11 cellular contexts compared by ENCODE assay signal in genomic region chr6:146289816-146290588, GRCh38.
A peak's percentile ranks its signal among the peaks of the same experiment; 100 is the strongest.
DNase-seq lines count a peak whose midpoint lies in the region; ATAC-seq and TF ChIP-seq lines count a peak whose summit lies in the region.
"Had no signal": no experiment of that assay in that cellular context is flagged by ENCODE, and none has a peak within 500 bp of the region (broad histone marks: within the 10 kb centered on the region; RNA-seq: fewer than 3 reads in every experiment).

No MANE protein-coding gene starts in this region.

- H2AFZ ChIP-seq in SK-N-SH (ENCODE audit: low read depth), result peak overlapping the region; percentile 73

- H3K9me3 Mint-ChIP-seq in CD4-positive, alpha-beta memory T cell, result peaks cover 0 to 2% (median 0%) of the 10 kb centered on the region in 8 donors
- H3K9me3 Mint-ChIP-seq: activated B cell treated with CpG ODN at 0.5 μM for 24 hours had no signal

- no peak for TF ChIP-seq RAD21 in SK-N-SH (IDR thresholded peaks at IDR 0.05; ENCODE audit: low read length)

- peaks cover 5% of the 10 kb centered on the region for H3F3A ChIP-seq in SK-N-SH (replicated peaks; ENCODE audit: insufficient read depth)

- H3K36me3 Mint-ChIP-seq in CD4-positive, alpha-beta memory T cell, result no peaks in the 10 kb centered on the region

- H3K27ac Mint-ChIP-seq in CD4-positive, alpha-beta memory T cell, result no peak overlapping the region
- H3K27ac Mint-ChIP-seq: activated B cell treated with CpG ODN at 0.5 μM for 24 hours had no signal

- DNase-seq in NOMO-1 (lab: John Stamatoyannopoulos, UW; ENCODE audit: unreplicated experiment in 2 of 2) (peak; percentile 20 to 44), NOMO-1 treated with dmso at 0.1 percent for 144 hours (lab: John Stamatoyannopoulos, UW; ENCODE audit: unreplicated experiment) (no peak), SK-N-SH (no peak), foreskin fibroblast (peak; percentile 68 to 83), smooth muscle cell of the brain vasculature (ENCODE audit: low read depth, low spot score) (peak; percentile 39), cerebellar cortex (ENCODE audit: low spot score) (no peak)
- no peak for DNase-seq in CD4-positive, alpha-beta memory T cell
- DNase-seq: activated B cell treated with CpG ODN at 0.5 μM for 24 hours, colonic mucosa, NCI-H2227 treated with DMSO at 0.1 percent for 48 hours had no signal

- no peaks in the 10 kb centered on the region for H3K9me3 ChIP-seq in SK-N-SH
- no peaks in the 10 kb centered on the region for H3K9me3 ChIP-seq in CD4-positive, alpha-beta memory T cell (ENCODE audit: control insufficient read depth in 1 of 2, low read length in 2 of 2)
- H3K9me3 ChIP-seq: colonic mucosa had no signal

- peaks cover 0 to 2% of the 10 kb centered on the region in 2 donors for H3K27me3 Mint-ChIP-seq in CD4-positive, alpha-beta memory T cell
- H3K27me3 Mint-ChIP-seq: activated B cell treated with CpG ODN at 0.5 μM for 24 hours had no signal

- H3K4me2 ChIP-seq in SK-N-SH, result peak overlapping the region; percentile 4; the same call in 1 of the 2 replicates

- intact Hi-C loops in CD4-positive, alpha-beta memory T cell (cut with micrococcal nuclease), result no loop called here

- no peaks in the 10 kb centered on the region for H4K20me1 ChIP-seq in SK-N-SH (ENCODE audit: insufficient read depth)

- no peaks in the 10 kb centered on the region for H3K4me1 Mint-ChIP-seq in CD4-positive, alpha-beta memory T cell
- H3K4me1 Mint-ChIP-seq: activated B cell treated with CpG ODN at 0.5 μM for 24 hours had no signal

- peak overlapping the region; percentile 34 to 59; a peak in 3 of 4 replicates for H3K27ac ChIP-seq in SK-N-SH (ENCODE audit: low read depth in 2 of 2, low read length in 1 of 2)
- no peak overlapping the region for H3K27ac ChIP-seq in CD4-positive, alpha-beta memory T cell (ENCODE audit: low read depth, low read length)
- H3K27ac ChIP-seq: colonic mucosa had no signal

- H3K27me3 ChIP-seq in SK-N-SH (ENCODE audit: insufficient read depth), result no peaks in the 10 kb centered on the region
- H3K27me3 ChIP-seq in CD4-positive, alpha-beta memory T cell (ENCODE audit: insufficient read depth, low read length), result no peaks in the 10 kb centered on the region
- H3K27me3 ChIP-seq: colonic mucosa had no signal

- no peaks in the 10 kb centered on the region for H3K9me2 ChIP-seq in SK-N-SH

- CTCF ChIA-PET in SK-N-SH (lab: Yijun Ruan, JAX), result no interaction called here
- CTCF ChIA-PET in CD4-positive, alpha-beta memory T cell (lab: Charles Lee; ENCODE audit: partially characterized antibody), result no interaction called here

- no peaks in the 10 kb centered on the region; a peak in 1 of 4 replicates for H3K4me1 ChIP-seq in SK-N-SH (ENCODE audit: control insufficient read depth in 1 of 2, insufficient read depth in 2 of 2, low read depth in 1 of 2, low read length in 1 of 2)
- H3K4me1 ChIP-seq in CD4-positive, alpha-beta memory T cell (ENCODE audit: insufficient read depth, low read length), result no peaks in the 10 kb centered on the region
- H3K4me1 ChIP-seq: colonic mucosa had no signal

- H3K9ac ChIP-seq in SK-N-SH, result no peak overlapping the region

- 60% methylated on average over 5 of the region's 5 CpGs for WGBS in SK-N-SH (ENCODE audit: low lambda C conversion rate)

- H3K79me2 ChIP-seq in SK-N-SH (ENCODE audit: insufficient read depth), result no peaks in the 10 kb centered on the region

- TF ChIP-seq EP300 in SK-N-SH (IDR thresholded peaks at IDR 0.05; ENCODE audit: borderline replicate concordance in 1 of 2, low read depth in 1 of 2, low read length in 1 of 2), result no peak

- ATAC-seq in GM21737 (IDR thresholded peaks at IDR 0.05; ENCODE audit: unreplicated experiment), result no peak

- no peaks in the 10 kb centered on the region for H3K36me3 ChIP-seq in SK-N-SH (replicated peaks in 1 of 2; ENCODE audit: control insufficient read depth in 1 of 2, insufficient read depth in 2 of 2, low read length in 1 of 2)
- no peaks in the 10 kb centered on the region for H3K36me3 ChIP-seq in CD4-positive, alpha-beta memory T cell (ENCODE audit: insufficient read depth, low read length)
- H3K36me3 ChIP-seq: colonic mucosa had no signal

- H3K4me3 ChIP-seq in SK-N-SH (ENCODE audit: low read depth in 2 of 2, low read length in 1 of 2) (no peak overlapping the region), foreskin fibroblast (ENCODE audit: low read depth in 1 of 2, low read length in 2 of 2) (no peak overlapping the region)
- H3K4me3 ChIP-seq in CD4-positive, alpha-beta memory T cell (ENCODE audit: low read length in 2 of 2), result no peak overlapping the region
- H3K4me3 ChIP-seq: colonic mucosa had no signal

- TF ChIP-seq CTCF in SK-N-SH (IDR thresholded peaks at IDR 0.05) (no peak), foreskin fibroblast (IDR thresholded peaks at IDR 0.05; ENCODE audit: low read depth, low read length) (no peak)

- no peak overlapping the region for H3K4me3 Mint-ChIP-seq in CD4-positive, alpha-beta memory T cell
- H3K4me3 Mint-ChIP-seq: activated B cell treated with CpG ODN at 0.5 μM for 24 hours had no signal

- POLR2A ChIA-PET in SK-N-SH (lab: Yijun Ruan, JAX), result no interaction called here
- POLR2A ChIA-PET in CD4-positive, alpha-beta memory T cell (lab: Charles Lee; ENCODE audit: partially characterized antibody), result no interaction called here

TF ChIP-seq in SK-N-SH, 30 proteins besides CTCF, POLR2A, EP300 and RAD21 (continues in another document):
- TF ChIP-seq GATA2 (CRISPR knock-in tag; IDR thresholded peaks at IDR 0.05), result no peak
- TF ChIP-seq IRF3 (IDR thresholded peaks at IDR 0.05; ENCODE audit: low read depth, low read length), result no peak
- no peak for TF ChIP-seq ELF1 (IDR thresholded peaks at IDR 0.05)
- TF ChIP-seq NRF1 (IDR thresholded peaks at IDR 0.05; ENCODE audit: low read depth, low read length), result no peak
- TF ChIP-seq NFIC (IDR thresholded peaks at IDR 0.05; ENCODE audit: borderline replicate concordance), result no peak
- TF ChIP-seq USF1 (IDR thresholded peaks at IDR 0.05; ENCODE audit: borderline replicate concordance, low read depth), result no peak
- TF ChIP-seq JUND (IDR thresholded peaks at IDR 0.05), result peak; percentile 40
- 0 out of 2 replicates have a peak, but pooled peaks have one; percentile 25 for TF ChIP-seq MAX (IDR thresholded peaks at IDR 0.05; ENCODE audit: low read depth)
- no peak for TF ChIP-seq SMC3 (IDR thresholded peaks at IDR 0.05; ENCODE audit: low read depth, low read length)
- TF ChIP-seq SIN3A (IDR thresholded peaks at IDR 0.05; ENCODE audit: borderline replicate concordance, low read depth, low read length), result no peak
- TF ChIP-seq TAF1 (IDR thresholded peaks at IDR 0.05; ENCODE audit: borderline replicate concordance, low read depth, low read length), result no peak
- no peak for TF ChIP-seq TEAD4 (IDR thresholded peaks at IDR 0.05; ENCODE audit: borderline replicate concordance, insufficient read depth)
- no peak for TF ChIP-seq ZBTB33 (IDR thresholded peaks at IDR 0.05; ENCODE audit: borderline replicate concordance, low read depth)
- no peak for TF ChIP-seq RXRA (IDR thresholded peaks at IDR 0.05; ENCODE audit: borderline replicate concordance, low read depth)
- no peak for TF ChIP-seq CHD2 (IDR thresholded peaks at IDR 0.05; ENCODE audit: low read length, partially characterized antibody)
- no peak for TF ChIP-seq RFX5 (IDR thresholded peaks at IDR 0.05; ENCODE audit: low read length)
- no peak for TF ChIP-seq GABPA (IDR thresholded peaks at IDR 0.05; ENCODE audit: low read depth)
- peak; percentile 48; the same call in 1 of the 2 replicates for TF ChIP-seq FOSL2 (IDR thresholded peaks at IDR 0.05; ENCODE audit: borderline replicate concordance, low read depth)
- TF ChIP-seq USF2 (IDR thresholded peaks at IDR 0.05; ENCODE audit: borderline replicate concordance, low read depth, low read length), result no peak

Comparison
In these comparisons a context has a peak if more than half of its experiments do, and no peak if none do; other contexts are left out.
1. DNase-seq: peak in NOMO-1 (2 of 2), foreskin fibroblast (2 of 2) and smooth muscle cell of the brain vasculature (single experiment); none in NOMO-1 treated with dmso at 0.1 percent for 144 hours (single experiment), SK-N-SH (single experiment), CD4-positive, alpha-beta memory T cell (0 of 5) and cerebellar cortex (single experiment).